15 cellular contexts compared by ENCODE assay signal in the genomic region with DNA sequence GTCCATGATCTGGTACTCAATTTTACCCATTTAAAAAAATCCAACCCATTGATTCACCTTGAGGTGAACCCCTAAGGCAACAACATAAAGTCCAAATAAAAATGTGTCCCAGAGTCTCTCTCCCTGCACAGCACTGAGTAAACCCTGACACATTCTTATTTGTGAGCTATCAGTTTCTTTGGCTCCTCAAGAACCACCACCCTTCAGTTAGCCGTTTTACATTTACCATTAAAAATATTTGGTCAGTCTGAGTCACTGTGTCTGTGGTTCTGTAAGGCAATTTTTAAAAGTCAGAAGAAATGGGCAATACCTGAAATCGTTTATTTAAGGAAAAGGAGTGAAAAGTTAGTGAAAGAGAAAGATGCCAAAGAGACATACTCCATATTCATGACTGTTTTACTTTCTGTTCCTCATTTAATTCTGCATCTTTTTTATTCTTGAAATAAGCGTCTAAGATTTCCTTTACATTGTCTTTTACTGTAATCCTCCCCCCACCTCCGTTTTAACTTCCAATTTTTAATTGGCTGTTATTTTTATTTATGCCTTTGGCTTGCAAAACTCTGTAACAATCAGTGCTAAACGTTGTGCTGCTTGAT.
A peak's percentile ranks its signal among the peaks of the same experiment; 100 is the strongest.
DNase-seq lines count a peak whose midpoint lies in the region; ATAC-seq and TF ChIP-seq lines count a peak whose summit lies in the region.
"Had no signal": no experiment of that assay in that cellular context is flagged by ENCODE, and none has a peak within 500 bp of the region (broad histone marks: within the 10 kb centered on the region; RNA-seq: fewer than 3 reads in every experiment).

No MANE protein-coding gene starts in this region.

- ATAC-seq in HG02981 (IDR thresholded peaks at IDR 0.05; ENCODE audit: unreplicated experiment) (peak; percentile 29), GM21526 (IDR thresholded peaks at IDR 0.05; ENCODE audit: low FRiP score, unreplicated experiment) (no peak)

- DNase-seq in ELR (ENCODE audit: low read depth) (peak; percentile 32), OCI-LY7 (ENCODE audit: low spot score) (no peak), germinal center (ENCODE audit: low spot score) (peak; percentile 16), dedifferentiated amniotic fluid mesenchymal stem cell (ENCODE audit: extremely low spot score) (no peak), HK-2 (ENCODE audit: unreplicated experiment) (no peak)
- DNase-seq: activated CD8-positive, alpha-beta memory T cell treated with anti-CD3 and anti-CD28 coated beads for 24 hours; amniotic stem cell; midbrain; NCI-H1092; Right ventricle myocardium superior; stimulated activated CD4-positive, alpha-beta T cell treated with anti-CD3 and anti-CD28 coated beads, Interleukin-12 subunit alpha, Interleukin-12 subunit beta, amount 100 ng/mL, for 4 hours; stimulated activated naive CD4-positive, alpha-beta T cell; T-helper 2 cell had no signal

- H3K36me3 ChIP-seq in OCI-LY7 (ENCODE audit: insufficient read depth, low read length) = no peaks in the 10 kb centered on the region

- BruUV-seq in OCI-LY7 (replicated peaks; lab: Mats Ljungman, UMichigan) = no TSS peak

- CTCF ChIA-PET in OCI-LY7 (lab: Charles Lee; ENCODE audit: unreplicated experiment) = no interaction called here

- H3K9me3 ChIP-seq in OCI-LY7 (ENCODE audit: low read length) = no peaks in the 10 kb centered on the region

- peak overlapping the region; percentile 11; the same call in 1 of the 2 replicates for H3K4me2 ChIP-seq in OCI-LY7 (ENCODE audit: low read length)

- H3K4me3 ChIP-seq in OCI-LY7 (ENCODE audit: low read depth, low read length, poor library complexity, severe bottlenecking) = no peak overlapping the region

- H3K4me1 ChIP-seq in OCI-LY7 (ENCODE audit: insufficient read depth, low read length, poor library complexity, severe bottlenecking) = no peaks in the 10 kb centered on the region

- no peaks in the 10 kb centered on the region for H4K20me1 ChIP-seq in OCI-LY7 (ENCODE audit: insufficient read depth, low read length)

- TF ChIP-seq CTCF in OCI-LY7 (conservative IDR thresholded peaks at IDR 0.05; ENCODE audit: low read length) = no peak

- intact Hi-C loops in OCI-LY7 (cut with micrococcal nuclease; ENCODE audit: unreplicated experiment) = no loop called here

- no peaks in the 10 kb centered on the region for H3K79me2 ChIP-seq in OCI-LY7 (ENCODE audit: insufficient read depth, low read depth, low read length)

- H3K27ac ChIP-seq in OCI-LY7 (ENCODE audit: low read depth, low read length, poor library complexity, severe bottlenecking) = no peak overlapping the region

- H2AFZ ChIP-seq in OCI-LY7 (ENCODE audit: low read length) = no peak overlapping the region

- POLR2A ChIA-PET in OCI-LY7 (lab: Charles Lee) = interaction anchor here (0.7 kb wide), 1 partner anchor 264 kb away, joined by 4 read pairs; no protein-coding TSS in a partner anchor

- H3K9me2 ChIP-seq in OCI-LY7 (ENCODE audit: insufficient read depth, low read length) = no peaks in the 10 kb centered on the region

Comparison
In these comparisons a context has a peak if more than half of its experiments do, and no peak if none do; other contexts are left out.
1. DNase-seq: peak in ELR (single experiment) and germinal center (single experiment); none in OCI-LY7 (single experiment), dedifferentiated amniotic fluid mesenchymal stem cell (single experiment) and HK-2 (single experiment).